Comparison of ENCODE assay signal across 1 cellular context in the genomic region with DNA sequence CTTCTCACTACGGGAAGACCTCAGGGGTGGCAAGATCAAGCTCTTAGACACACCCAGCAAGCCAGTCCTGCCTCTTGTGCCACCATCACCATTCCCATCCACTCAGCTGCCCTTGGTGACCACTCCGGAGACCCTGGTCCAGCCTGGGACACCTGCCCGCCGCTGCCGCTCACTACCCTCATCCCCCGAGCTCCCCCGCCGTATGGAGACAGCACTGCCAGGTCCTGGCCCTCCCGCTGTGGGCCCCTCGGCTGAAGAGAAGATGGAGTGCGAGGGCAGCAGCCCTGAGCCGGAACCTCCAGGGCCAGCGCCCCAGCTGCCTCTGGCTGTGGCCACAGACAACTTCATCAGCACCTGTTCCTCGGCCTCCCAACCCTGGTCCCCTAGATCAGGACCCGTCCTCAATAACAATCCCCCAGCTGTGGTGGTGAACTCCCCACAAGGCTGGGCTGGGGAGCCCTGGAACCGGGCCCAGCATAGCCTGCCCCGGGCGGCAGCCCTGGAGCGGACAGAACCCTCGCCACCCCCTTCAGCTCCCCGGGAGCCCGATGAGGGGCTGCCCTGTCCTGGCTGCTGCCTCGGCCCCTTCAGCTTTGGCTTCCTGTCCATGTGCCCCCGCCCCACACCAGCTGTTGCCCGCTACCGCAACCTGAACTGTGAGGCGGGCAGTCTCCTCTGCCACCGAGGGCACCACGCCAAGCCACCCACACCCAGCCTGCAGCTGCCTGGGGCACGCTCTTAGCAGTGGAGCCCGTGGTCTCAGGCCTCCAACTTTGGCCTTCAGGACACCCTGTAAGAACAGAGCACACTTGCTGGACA.
TF ChIP-seq lines count a peak whose summit lies in the region.

No MANE protein-coding gene starts in this region.

TF ChIP-seq in endothelial cell of umbilical vein, 7 proteins besides CTCF, POLR2A, EP300 and RAD21:
- TF ChIP-seq POLR2AphosphoS5 (IDR thresholded peaks at IDR 0.05; ENCODE audit: insufficient read depth, low read depth, low read length), result no peak
- no peak for TF ChIP-seq JUN (IDR thresholded peaks at IDR 0.05; ENCODE audit: borderline replicate concordance, insufficient read depth, insufficient read length, low read depth)
- no peak for TF ChIP-seq FOS (IDR thresholded peaks at IDR 0.05; ENCODE audit: borderline replicate concordance, insufficient read depth, low read length)
- no peak for TF ChIP-seq MYC (IDR thresholded peaks at IDR 0.05; ENCODE audit: low read depth, low read length)
- no peak for TF ChIP-seq MAX (IDR thresholded peaks at IDR 0.05; ENCODE audit: insufficient read depth, insufficient read length)
- no peak for TF ChIP-seq EZH2 (IDR thresholded peaks at IDR 0.05; ENCODE audit: borderline replicate concordance, low read depth, low read length, severe bottlenecking)
- no peak for TF ChIP-seq GATA2 (IDR thresholded peaks at IDR 0.05; ENCODE audit: insufficient read depth, insufficient read length, low read depth, low read length)
TF ChIP-seq in endothelial cell of umbilical vein: peak in this region for 0.
